2 cellular contexts compared by ENCODE assay signal in genomic region chr17:37836593-37836992, GRCh38.
A peak's percentile ranks its signal among the peaks of the same experiment; 100 is the strongest.
TF ChIP-seq lines count a peak whose summit lies in the region.

No MANE protein-coding gene starts in this region.

TF ChIP-seq in HepG2, 621 proteins besides CTCF, POLR2A, EP300 and RAD21 (continued from another document):
- peak; percentile 27 to 62; a peak in 2 of 4 replicates for TF ChIP-seq MAFK (conservative IDR thresholded peaks at IDR 0.05 in 1 of 2, IDR thresholded peaks at IDR 0.05 in 1 of 2; ENCODE audit: low read length in 2 of 2)
- TF ChIP-seq TMF1 (CRISPR knock-in tag; IDR thresholded peaks at IDR 0.05; ENCODE audit: low read depth): no peak
- TF ChIP-seq MAFF (IDR thresholded peaks at IDR 0.05; ENCODE audit: low read depth, low read length): 0 out of 2 replicates have a peak, but pooled peaks have one; percentile 38

TF ChIP-seq in K562, 482 proteins besides CTCF, POLR2A, EP300 and RAD21 (continued from another document):
- TF ChIP-seq ARID4B (CRISPR knock-in tag; IDR thresholded peaks at IDR 0.05): no peak
- TF ChIP-seq, protein P1, sequence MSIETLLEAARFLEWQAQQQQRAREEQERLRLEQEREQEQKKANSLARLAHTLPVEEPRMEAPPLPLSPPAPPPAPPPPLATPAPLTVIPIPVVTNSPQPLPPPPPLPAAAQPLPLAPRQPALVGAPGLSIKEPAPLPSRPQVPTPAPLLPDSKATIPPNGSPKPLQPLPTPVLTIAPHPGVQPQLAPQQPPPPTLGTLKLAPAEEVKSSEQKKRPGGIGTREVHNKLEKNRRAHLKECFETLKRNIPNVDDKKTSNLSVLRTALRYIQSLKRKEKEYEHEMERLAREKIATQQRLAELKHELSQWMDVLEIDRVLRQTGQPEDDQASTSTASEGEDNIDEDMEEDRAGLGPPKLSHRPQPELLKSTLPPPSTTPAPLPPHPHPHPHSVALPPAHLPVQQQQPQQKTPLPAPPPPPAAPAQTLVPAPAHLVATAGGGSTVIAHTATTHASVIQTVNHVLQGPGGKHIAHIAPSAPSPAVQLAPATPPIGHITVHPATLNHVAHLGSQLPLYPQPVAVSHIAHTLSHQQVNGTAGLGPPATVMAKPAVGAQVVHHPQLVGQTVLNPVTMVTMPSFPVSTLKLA (conservative IDR thresholded peaks at IDR 0.05): no peak
- no peak for TF ChIP-seq SNIP1 (IDR thresholded peaks at IDR 0.05; ENCODE audit: low read depth)
- peak; percentile 48; the same call in 1 of the 2 replicates for TF ChIP-seq ZNF316 (IDR thresholded peaks at IDR 0.05)
- peak; percentile 51; the same call in 1 of the 2 replicates for TF ChIP-seq C11orf30 (IDR thresholded peaks at IDR 0.05; ENCODE audit: low read depth)
- no peak for TF ChIP-seq MXD1 (CRISPR knock-in tag; IDR thresholded peaks at IDR 0.05; ENCODE audit: borderline replicate concordance, poor library complexity, severe bottlenecking)
- TF ChIP-seq FOXM1 (IDR thresholded peaks at IDR 0.05; ENCODE audit: low read depth): no peak
- no peak for TF ChIP-seq FOXM1 (CRISPR knock-in tag; IDR thresholded peaks at IDR 0.05; ENCODE audit: low read depth)
- TF ChIP-seq TCF7 (IDR thresholded peaks at IDR 0.05; ENCODE audit: borderline replicate concordance): no peak
